28 cellular contexts compared by ENCODE assay signal in the genomic region with DNA sequence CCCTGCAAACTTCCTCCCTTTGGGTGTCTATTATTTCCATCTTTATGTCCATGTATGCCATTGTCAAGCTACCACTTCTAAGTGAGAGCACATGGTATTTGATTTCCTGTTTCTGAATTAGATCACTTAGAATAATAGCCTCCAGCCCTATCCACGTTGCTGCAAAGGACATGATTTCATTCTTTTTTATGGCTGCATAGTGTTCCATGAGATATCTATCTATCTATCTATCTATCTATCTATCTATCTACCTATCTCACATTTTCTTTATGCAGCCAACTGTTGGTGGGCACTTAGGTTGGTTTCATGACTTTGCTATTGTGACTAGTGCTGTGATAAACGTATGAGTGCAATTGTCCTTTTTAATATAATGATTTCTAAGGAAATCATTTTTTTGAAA.
"Had no signal": no experiment of that assay in that cellular context is flagged by ENCODE, and none has a peak within 500 bp of the region (broad histone marks: within the 10 kb centered on the region; RNA-seq: fewer than 3 reads in every experiment).

No MANE protein-coding gene starts in this region.

- DNase-seq: colonic mucosa; cortex of kidney; dermis blood vessel endothelial cell; dorsolateral prefrontal cortex; effector CD4-positive, alpha-beta T cell; effector CD8-positive, alpha-beta T cell; effector memory CD4-positive, alpha-beta T cell; effector memory CD8-positive, alpha-beta T cell; endodermal cell; erythroblast; esophagus squamous epithelium; foreskin fibroblast; foreskin keratinocyte; foreskin melanocyte; gastrocnemius medialis; glutamatergic neuron; head of caudate nucleus; heart left ventricle; heart right ventricle had no signal

- FAIRE-seq: colon, endometrium, endothelial cell of umbilical vein, frontal cortex had no signal

- H3K36me3 ChIP-seq: colonic mucosa, esophagus muscularis mucosa, esophagus squamous epithelium, gastrocnemius medialis, gastroesophageal sphincter, heart left ventricle, heart right ventricle had no signal

- H3K9me3 ChIP-seq: colonic mucosa, esophagus muscularis mucosa, esophagus squamous epithelium, gastrocnemius medialis, gastroesophageal sphincter, heart left ventricle, heart right ventricle had no signal

- H3K4me1 ChIP-seq: colonic mucosa, esophagus muscularis mucosa, esophagus squamous epithelium, foreskin keratinocyte, gastrocnemius medialis, gastroesophageal sphincter had no signal

- H3K27ac ChIP-seq: colonic mucosa, coronary artery, dorsolateral prefrontal cortex, epithelial cell of prostate, esophagus muscularis mucosa, esophagus squamous epithelium, foreskin keratinocyte, gastrocnemius medialis, gastroesophageal sphincter, heart left ventricle, heart right ventricle had no signal

- H3K27me3 ChIP-seq: colonic mucosa, dorsolateral prefrontal cortex, esophagus squamous epithelium, foreskin keratinocyte, gastrocnemius medialis, heart left ventricle had no signal

- ATAC-seq: effector memory CD8-positive, alpha-beta T cell; esophagus mucosa; foreskin keratinocyte; gastrocnemius medialis; gastroesophageal sphincter; heart left ventricle; heart right ventricle had no signal

- H3K4me3 ChIP-seq: colonic mucosa, coronary artery, dorsolateral prefrontal cortex, esophagus muscularis mucosa, esophagus squamous epithelium, gastrocnemius medialis, gastroesophageal sphincter, heart left ventricle, heart right ventricle had no signal
